Comparison of ENCODE assay signal across 1 cellular context in the genomic region with DNA sequence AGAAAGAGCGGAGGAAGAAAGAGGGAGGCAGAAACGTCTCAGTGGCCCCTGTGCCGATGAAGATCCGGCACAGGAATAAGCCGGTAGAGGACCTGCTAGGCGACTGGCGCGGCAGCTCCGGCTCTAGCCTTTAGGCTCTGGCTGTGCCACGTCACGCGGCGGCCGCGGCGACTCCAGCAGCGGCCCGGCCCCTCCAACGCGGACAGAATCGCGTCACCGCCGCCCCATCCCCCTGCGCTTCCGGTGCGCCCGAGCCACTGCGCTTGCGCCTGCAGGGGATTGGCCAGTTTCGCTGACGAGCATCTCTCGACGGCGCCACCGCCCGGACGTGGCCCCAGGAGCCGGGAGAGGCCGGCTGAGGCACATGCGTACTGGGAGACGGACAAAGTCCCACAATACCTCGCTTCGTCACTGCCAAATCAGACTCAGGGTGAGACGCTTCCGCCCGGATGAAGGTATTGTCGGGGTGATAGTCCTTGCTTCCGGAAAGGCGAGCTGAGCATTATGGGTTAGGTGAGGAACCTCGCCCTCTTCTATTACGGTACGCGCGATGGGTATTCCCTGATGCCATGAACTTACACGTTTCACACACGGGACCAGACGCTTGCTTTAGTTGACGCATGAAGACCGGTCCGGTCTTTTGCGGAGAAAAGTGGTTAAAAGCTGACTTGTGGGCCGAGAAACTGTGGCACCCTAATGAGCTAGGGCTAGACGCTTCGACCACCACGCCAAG.
TF ChIP-seq lines count a peak whose summit lies in the region.

Gene ARF4, minus strand, starts transcription at position 105 of the 733 bp plus-strand sequence. CDS start 204 bp downstream, outside the sequence.

TF ChIP-seq in K562, 482 proteins besides CTCF, POLR2A, EP300 and RAD21 (continued from another document and continues in another):
- TF ChIP-seq YY1 (IDR thresholded peaks at IDR 0.05; ENCODE audit: borderline replicate concordance in 1 of 3, control insufficient read depth in 1 of 3, extremely low read depth in 1 of 3, insufficient read depth in 3 of 3, insufficient read length in 1 of 3, insufficient replicate concordance in 2 of 3, low read depth in 1 of 3, low read length in 2 of 3) (peak in 1 of 3 experiments; percentile 51), TBP (optimal IDR thresholded peaks at IDR 0.05; ENCODE audit: low read depth, low read length) (peak; percentile 94), RHOXF2B (CRISPR knock-in tag; conservative IDR thresholded peaks at IDR 0.05) (no peak), SMARCE1 (IDR thresholded peaks at IDR 0.05) (no peak), ZNF644 (tag; IDR thresholded peaks at IDR 0.05; ENCODE audit: low read depth) (no peak; the same call in 1 of the 2 replicates), DPF2 (IDR thresholded peaks at IDR 0.05) (no peak), CCNT2 (IDR thresholded peaks at IDR 0.05; ENCODE audit: borderline replicate concordance, extremely low read depth, insufficient read length, low read depth, low read length) (peak; percentile 94), HNRNPH1 (optimal IDR thresholded peaks at IDR 0.05; ENCODE audit: low read depth, low read length) (no peak), SPI1 (IDR thresholded peaks at IDR 0.05; ENCODE audit: borderline replicate concordance, low read depth, low read length) (0 out of 2 replicates have a peak, but pooled peaks have one; percentile 19), LARP7 (IDR thresholded peaks at IDR 0.05) (no peak), GTF2B (IDR thresholded peaks at IDR 0.05; ENCODE audit: extremely low read depth, insufficient read length) (peak; percentile 33), MCM3 (IDR thresholded peaks at IDR 0.05) (no peak), ZNF324 (CRISPR knock-in tag; IDR thresholded peaks at IDR 0.05) (no peak), MEF2A (IDR thresholded peaks at IDR 0.05; ENCODE audit: control insufficient read depth, low read depth, low read length) (no peak), TAL1 (IDR thresholded peaks at IDR 0.05) (no peak), MYC (IDR thresholded peaks at IDR 0.05; ENCODE audit: low read depth, low read length) (peak; percentile 51), MYC (CRISPR knock-in tag; IDR thresholded peaks at IDR 0.05; ENCODE audit: borderline replicate concordance, low read depth) (no peak), TAF7 (tag; IDR thresholded peaks at IDR 0.05) (peak; percentile 87; the same call in 1 of the 2 replicates), ZNF316 (IDR thresholded peaks at IDR 0.05) (peak; percentile 62), PYGO2 (tag; IDR thresholded peaks at IDR 0.05) (peak; percentile 76), KHSRP (IDR thresholded peaks at IDR 0.05) (0 out of 2 replicates have a peak, but pooled peaks have one; percentile 15), SMC3 (conservative IDR thresholded peaks at IDR 0.05; ENCODE audit: insufficient read depth, low read depth, low read length) (no peak), ATF1 (CRISPR knock-in tag; IDR thresholded peaks at IDR 0.05) (peak; percentile 69), ATF1 (tag; IDR thresholded peaks at IDR 0.05) (peak; percentile 99), VEZF1 (CRISPR knock-in tag; IDR thresholded peaks at IDR 0.05) (peak; percentile 51; the same call in 1 of the 2 replicates), KAT7 (CRISPR knock-in tag; IDR thresholded peaks at IDR 0.05; ENCODE audit: borderline replicate concordance) (peak; percentile 92; the same call in 1 of the 2 replicates), ZNF253 (CRISPR knock-in tag; conservative IDR thresholded peaks at IDR 0.05) (no peak), GABPA (tag; conservative IDR thresholded peaks at IDR 0.05; ENCODE audit: low read depth) (peak; percentile 92)
- TF ChIP-seq, protein P1, sequence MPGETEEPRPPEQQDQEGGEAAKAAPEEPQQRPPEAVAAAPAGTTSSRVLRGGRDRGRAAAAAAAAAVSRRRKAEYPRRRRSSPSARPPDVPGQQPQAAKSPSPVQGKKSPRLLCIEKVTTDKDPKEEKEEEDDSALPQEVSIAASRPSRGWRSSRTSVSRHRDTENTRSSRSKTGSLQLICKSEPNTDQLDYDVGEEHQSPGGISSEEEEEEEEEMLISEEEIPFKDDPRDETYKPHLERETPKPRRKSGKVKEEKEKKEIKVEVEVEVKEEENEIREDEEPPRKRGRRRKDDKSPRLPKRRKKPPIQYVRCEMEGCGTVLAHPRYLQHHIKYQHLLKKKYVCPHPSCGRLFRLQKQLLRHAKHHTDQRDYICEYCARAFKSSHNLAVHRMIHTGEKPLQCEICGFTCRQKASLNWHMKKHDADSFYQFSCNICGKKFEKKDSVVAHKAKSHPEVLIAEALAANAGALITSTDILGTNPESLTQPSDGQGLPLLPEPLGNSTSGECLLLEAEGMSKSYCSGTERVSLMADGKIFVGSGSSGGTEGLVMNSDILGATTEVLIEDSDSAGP (CRISPR knock-in tag; IDR thresholded peaks at IDR 0.05) = no peak
- TF ChIP-seq, protein P2, sequence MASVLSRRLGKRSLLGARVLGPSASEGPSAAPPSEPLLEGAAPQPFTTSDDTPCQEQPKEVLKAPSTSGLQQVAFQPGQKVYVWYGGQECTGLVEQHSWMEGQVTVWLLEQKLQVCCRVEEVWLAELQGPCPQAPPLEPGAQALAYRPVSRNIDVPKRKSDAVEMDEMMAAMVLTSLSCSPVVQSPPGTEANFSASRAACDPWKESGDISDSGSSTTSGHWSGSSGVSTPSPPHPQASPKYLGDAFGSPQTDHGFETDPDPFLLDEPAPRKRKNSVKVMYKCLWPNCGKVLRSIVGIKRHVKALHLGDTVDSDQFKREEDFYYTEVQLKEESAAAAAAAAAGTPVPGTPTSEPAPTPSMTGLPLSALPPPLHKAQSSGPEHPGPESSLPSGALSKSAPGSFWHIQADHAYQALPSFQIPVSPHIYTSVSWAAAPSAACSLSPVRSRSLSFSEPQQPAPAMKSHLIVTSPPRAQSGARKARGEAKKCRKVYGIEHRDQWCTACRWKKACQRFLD (CRISPR knock-in tag; IDR thresholded peaks at IDR 0.05) = peak; percentile 82
- TF ChIP-seq, protein P3, sequence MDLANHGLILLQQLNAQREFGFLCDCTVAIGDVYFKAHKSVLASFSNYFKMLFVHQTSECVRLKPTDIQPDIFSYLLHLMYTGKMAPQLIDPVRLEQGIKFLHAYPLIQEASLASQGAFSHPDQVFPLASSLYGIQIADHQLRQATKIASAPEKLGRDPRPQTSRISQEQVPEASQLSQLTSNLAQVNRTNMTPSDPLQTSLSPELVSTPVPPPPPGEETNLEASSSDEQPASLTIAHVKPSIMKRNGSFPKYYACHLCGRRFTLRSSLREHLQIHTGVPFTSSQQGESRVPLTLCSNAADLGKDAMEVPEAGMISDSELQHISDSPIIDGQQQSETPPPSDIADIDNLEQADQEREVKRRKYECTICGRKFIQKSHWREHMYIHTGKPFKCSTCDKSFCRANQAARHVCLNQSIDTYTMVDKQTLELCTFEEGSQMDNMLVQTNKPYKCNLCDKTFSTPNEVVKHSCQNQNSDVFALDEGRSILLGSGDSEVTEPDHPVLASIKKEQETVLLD (IDR thresholded peaks at IDR 0.05) = peak; percentile 77; the same call in 1 of the 2 replicates
- TF ChIP-seq, protein P4, sequence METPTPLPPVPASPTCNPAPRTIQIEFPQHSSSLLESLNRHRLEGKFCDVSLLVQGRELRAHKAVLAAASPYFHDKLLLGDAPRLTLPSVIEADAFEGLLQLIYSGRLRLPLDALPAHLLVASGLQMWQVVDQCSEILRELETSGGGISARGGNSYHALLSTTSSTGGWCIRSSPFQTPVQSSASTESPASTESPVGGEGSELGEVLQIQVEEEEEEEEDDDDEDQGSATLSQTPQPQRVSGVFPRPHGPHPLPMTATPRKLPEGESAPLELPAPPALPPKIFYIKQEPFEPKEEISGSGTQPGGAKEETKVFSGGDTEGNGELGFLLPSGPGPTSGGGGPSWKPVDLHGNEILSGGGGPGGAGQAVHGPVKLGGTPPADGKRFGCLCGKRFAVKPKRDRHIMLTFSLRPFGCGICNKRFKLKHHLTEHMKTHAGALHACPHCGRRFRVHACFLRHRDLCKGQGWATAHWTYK (CRISPR knock-in tag; IDR thresholded peaks at IDR 0.05) = no peak
- TF ChIP-seq, protein P5, sequence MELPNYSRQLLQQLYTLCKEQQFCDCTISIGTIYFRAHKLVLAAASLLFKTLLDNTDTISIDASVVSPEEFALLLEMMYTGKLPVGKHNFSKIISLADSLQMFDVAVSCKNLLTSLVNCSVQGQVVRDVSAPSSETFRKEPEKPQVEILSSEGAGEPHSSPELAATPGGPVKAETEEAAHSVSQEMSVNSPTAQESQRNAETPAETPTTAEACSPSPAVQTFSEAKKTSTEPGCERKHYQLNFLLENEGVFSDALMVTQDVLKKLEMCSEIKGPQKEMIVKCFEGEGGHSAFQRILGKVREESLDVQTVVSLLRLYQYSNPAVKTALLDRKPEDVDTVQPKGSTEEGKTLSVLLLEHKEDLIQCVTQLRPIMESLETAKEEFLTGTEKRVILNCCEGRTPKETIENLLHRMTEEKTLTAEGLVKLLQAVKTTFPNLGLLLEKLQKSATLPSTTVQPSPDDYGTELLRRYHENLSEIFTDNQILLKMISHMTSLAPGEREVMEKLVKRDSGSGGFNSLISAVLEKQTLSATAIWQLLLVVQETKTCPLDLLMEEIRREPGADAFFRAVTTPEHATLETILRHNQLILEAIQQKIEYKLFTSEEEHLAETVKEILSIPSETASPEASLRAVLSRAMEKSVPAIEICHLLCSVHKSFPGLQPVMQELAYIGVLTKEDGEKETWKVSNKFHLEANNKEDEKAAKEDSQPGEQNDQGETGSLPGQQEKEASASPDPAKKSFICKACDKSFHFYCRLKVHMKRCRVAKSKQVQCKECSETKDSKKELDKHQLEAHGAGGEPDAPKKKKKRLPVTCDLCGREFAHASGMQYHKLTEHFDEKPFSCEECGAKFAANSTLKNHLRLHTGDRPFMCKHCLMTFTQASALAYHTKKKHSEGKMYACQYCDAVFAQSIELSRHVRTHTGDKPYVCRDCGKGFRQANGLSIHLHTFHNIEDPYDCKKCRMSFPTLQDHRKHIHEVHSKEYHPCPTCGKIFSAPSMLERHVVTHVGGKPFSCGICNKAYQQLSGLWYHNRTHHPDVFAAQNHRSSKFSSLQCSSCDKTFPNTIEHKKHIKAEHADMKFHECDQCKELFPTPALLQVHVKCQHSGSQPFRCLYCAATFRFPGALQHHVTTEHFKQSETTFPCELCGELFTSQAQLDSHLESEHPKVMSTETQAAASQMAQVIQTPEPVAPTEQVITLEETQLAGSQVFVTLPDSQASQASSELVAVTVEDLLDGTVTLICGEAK (IDR thresholded peaks at IDR 0.05) = peak; percentile 88
- TF ChIP-seq, protein P5 (CRISPR knock-in tag; IDR thresholded peaks at IDR 0.05) = no peak
- TF ChIP-seq, protein P6, sequence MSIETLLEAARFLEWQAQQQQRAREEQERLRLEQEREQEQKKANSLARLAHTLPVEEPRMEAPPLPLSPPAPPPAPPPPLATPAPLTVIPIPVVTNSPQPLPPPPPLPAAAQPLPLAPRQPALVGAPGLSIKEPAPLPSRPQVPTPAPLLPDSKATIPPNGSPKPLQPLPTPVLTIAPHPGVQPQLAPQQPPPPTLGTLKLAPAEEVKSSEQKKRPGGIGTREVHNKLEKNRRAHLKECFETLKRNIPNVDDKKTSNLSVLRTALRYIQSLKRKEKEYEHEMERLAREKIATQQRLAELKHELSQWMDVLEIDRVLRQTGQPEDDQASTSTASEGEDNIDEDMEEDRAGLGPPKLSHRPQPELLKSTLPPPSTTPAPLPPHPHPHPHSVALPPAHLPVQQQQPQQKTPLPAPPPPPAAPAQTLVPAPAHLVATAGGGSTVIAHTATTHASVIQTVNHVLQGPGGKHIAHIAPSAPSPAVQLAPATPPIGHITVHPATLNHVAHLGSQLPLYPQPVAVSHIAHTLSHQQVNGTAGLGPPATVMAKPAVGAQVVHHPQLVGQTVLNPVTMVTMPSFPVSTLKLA (conservative IDR thresholded peaks at IDR 0.05) = peak; percentile 77 to 90; a peak in 3 of 4 replicates
- TF ChIP-seq, protein P7, sequence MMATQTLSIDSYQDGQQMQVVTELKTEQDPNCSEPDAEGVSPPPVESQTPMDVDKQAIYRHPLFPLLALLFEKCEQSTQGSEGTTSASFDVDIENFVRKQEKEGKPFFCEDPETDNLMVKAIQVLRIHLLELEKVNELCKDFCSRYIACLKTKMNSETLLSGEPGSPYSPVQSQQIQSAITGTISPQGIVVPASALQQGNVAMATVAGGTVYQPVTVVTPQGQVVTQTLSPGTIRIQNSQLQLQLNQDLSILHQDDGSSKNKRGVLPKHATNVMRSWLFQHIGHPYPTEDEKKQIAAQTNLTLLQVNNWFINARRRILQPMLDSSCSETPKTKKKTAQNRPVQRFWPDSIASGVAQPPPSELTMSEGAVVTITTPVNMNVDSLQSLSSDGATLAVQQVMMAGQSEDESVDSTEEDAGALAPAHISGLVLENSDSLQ (IDR thresholded peaks at IDR 0.05) = peak; percentile 79
